8 cellular contexts compared by ENCODE assay signal in the genomic region with DNA sequence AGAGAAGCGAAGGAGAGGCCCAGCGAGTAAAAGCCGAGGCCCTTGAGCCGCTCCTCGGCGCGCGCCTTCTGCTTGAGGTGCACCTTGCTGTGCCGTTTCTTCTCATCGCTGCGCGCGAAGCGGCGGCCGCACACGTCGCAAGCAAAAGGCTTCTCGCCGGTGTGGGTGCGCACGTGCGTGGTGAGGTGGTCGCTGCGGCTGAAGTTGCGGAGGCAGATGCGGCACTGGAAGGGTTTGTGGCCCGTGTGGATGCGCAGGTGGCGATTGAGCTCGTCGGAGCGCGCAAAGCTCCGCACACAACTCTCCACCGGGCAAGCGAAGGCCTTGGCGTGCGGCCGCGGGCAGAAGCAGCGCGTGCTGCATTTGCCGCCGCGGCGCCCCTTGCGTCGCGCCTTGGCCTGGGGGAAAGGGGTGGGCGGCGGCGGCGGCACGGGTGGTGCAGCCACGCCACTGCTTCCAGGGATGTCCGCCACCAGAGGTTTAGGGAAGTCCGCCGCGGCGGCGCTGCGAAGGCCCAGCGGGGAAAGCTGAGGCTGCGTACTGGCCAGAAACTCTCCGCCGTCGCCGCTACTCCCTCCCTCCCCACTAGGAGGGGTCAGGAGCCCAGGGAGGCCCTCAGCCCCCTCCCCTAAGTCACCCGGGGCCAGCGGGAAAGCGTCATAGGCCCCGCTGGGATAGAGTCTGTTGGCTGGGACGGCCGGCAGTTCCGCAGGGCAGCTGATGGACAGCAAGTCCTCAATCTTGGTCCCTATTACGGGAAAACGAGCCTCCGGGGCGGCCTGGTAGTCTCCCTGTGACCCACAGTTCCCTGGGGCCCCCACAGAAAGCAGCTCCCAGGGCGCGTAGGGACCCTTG. TPM values are rescaled to one million over a fixed set of nuclear protein-coding genes. Genes with fewer than 3 reads are reported as not detected.
DNase-seq lines count a peak whose midpoint lies in the region; ATAC-seq and TF ChIP-seq lines count a peak whose summit lies in the region.

No MANE protein-coding gene starts in this region.

- peak overlapping the region; percentile 54 for H3K4me3 Mint-ChIP-seq in activated CD8-positive, alpha-beta T cell treated with anti-CD3 and anti-CD28 coated beads, Interleukin-2, amount 10 ng/mL, durations not matched to agents 7 days and 5 days

- intact Hi-C loops in aorta (cut with DNase I) = no loop called here

- no peak overlapping the region for H3K27ac Mint-ChIP-seq in activated CD8-positive, alpha-beta T cell treated with anti-CD3 and anti-CD28 coated beads, Interleukin-2, amount 10 ng/mL, durations not matched to agents 7 days and 5 days

- peak; percentile 4 for DNase-seq in stimulated activated CD4-positive, alpha-beta T cell treated with anti-CD3 and anti-CD28 coated beads, Interleukin-4, amount 100 ng/mL, for 1 hour
- DNase-seq in stimulated activated CD4-positive, alpha-beta T cell treated with anti-CD3 and anti-CD28 coated beads, Interleukin-12 subunit alpha, Interleukin-12 subunit beta, amount 100 ng/mL, for 4 hours = no peak
- DNase-seq in activated CD8-positive, alpha-beta T cell treated with anti-CD3 and anti-CD28 coated beads, Interleukin-2, amount 10 ng/mL, durations not matched to agents 7 days and 5 days = no peak
- DNase-seq in iPS-NIHi11 (ENCODE audit: low spot score) = peak; percentile 79
- peak in 1 of 2 donors; percentile 48 for DNase-seq in aorta
- DNase-seq in tibial nerve (ENCODE audit: low spot score in 2 of 2) = no peak
- DNase-seq in GM19238 (ENCODE audit: insufficient read length, low spot score) = no peak

- H3K36me3 Mint-ChIP-seq in activated CD8-positive, alpha-beta T cell treated with anti-CD3 and anti-CD28 coated beads, Interleukin-2, amount 10 ng/mL, durations not matched to agents 7 days and 5 days (ENCODE audit: low read depth) = peaks cover 2% of the 10 kb centered on the region

- TF ChIP-seq EP300 in tibial nerve (IDR thresholded peaks at IDR 0.05) = no peak

- H3K9me3 Mint-ChIP-seq in activated CD8-positive, alpha-beta T cell treated with anti-CD3 and anti-CD28 coated beads, Interleukin-2, amount 10 ng/mL, durations not matched to agents 7 days and 5 days (ENCODE audit: insufficient read depth) = no peaks in the 10 kb centered on the region

- H3K4me3 ChIP-seq in aorta (ENCODE audit: low read length in 2 of 2) = no peak overlapping the region
- H3K4me3 ChIP-seq in tibial nerve = peak overlapping the region in 1 of 4 donors; percentile 16

- no peak for ATAC-seq in activated CD8-positive, alpha-beta T cell treated with anti-CD3 and anti-CD28 coated beads, Interleukin-2, amount 10 ng/mL, durations not matched to agents 7 days and 5 days
- ATAC-seq in aorta (ENCODE audit: low FRiP score) (peak; percentile 6), HG02763 (IDR thresholded peaks at IDR 0.05; ENCODE audit: unreplicated experiment) (no peak)

- POLR2A ChIA-PET in activated CD8-positive, alpha-beta T cell treated with anti-CD3 and anti-CD28 coated beads, Interleukin-2, amount 10 ng/mL, durations not matched to agents 7 days and 5 days (lab: Charles Lee) = interaction anchor here (0.9 to 1.0 kb wide), 2 partner anchors 59 to 94 kb away, joined by 3 to 4 read pairs; partner anchors contain the start of genes ALMS1 and PRADC1

- CTCF ChIA-PET in activated CD8-positive, alpha-beta T cell treated with anti-CD3 and anti-CD28 coated beads, Interleukin-2, amount 10 ng/mL, durations not matched to agents 7 days and 5 days (lab: Charles Lee) = interaction anchor here (1.2 to 4.1 kb wide), 7 partner anchors 9 to 94 kb away, joined by 3 to 43 read pairs (median 11); partner anchors contain the start of genes ALMS1, CCT7 and PRADC1

- no peaks in the 10 kb centered on the region for H3K36me3 ChIP-seq in aorta (ENCODE audit: control insufficient read depth in 1 of 2, insufficient read depth in 2 of 2, low read length in 1 of 2)
- H3K36me3 ChIP-seq in tibial nerve = no peaks in the 10 kb centered on the region

- no peak for TF ChIP-seq POLR2A in tibial nerve (IDR thresholded peaks at IDR 0.05)

- WGBS in aorta, 2 donors = 1 to 2% methylated on average over 79 to 82 of the region's 82 CpGs
- WGBS in tibial nerve, 2 donors = 2 to 3% methylated on average over 18 to 38 of the region's 82 CpGs

- H3K27ac ChIP-seq in aorta (ENCODE audit: low read depth in 1 of 2, low read length in 2 of 2) (no peak overlapping the region), tibial nerve (no peak overlapping the region)

- H3K9me3 ChIP-seq in aorta (ENCODE audit: control insufficient read depth, low read length) = no peaks in the 10 kb centered on the region
- H3K9me3 ChIP-seq in tibial nerve = no peaks in the 10 kb centered on the region

- peaks cover 68% of the 10 kb centered on the region for H3K27me3 Mint-ChIP-seq in activated CD8-positive, alpha-beta T cell treated with anti-CD3 and anti-CD28 coated beads, Interleukin-2, amount 10 ng/mL, durations not matched to agents 7 days and 5 days (ENCODE audit: low read depth)

- H3K27me3 ChIP-seq in aorta (ENCODE audit: control insufficient read depth in 1 of 2, insufficient read depth in 2 of 2, low read length in 1 of 2) (no peaks in the 10 kb centered on the region), tibial nerve (peaks cover 5 to 92% of the 10 kb centered on the region in 2 donors)

- no peak for TF ChIP-seq CTCF in tibial nerve (IDR thresholded peaks at IDR 0.05)

- peaks cover 20% of the 10 kb centered on the region for H3K4me1 Mint-ChIP-seq in activated CD8-positive, alpha-beta T cell treated with anti-CD3 and anti-CD28 coated beads, Interleukin-2, amount 10 ng/mL, durations not matched to agents 7 days and 5 days (ENCODE audit: low read depth)

- H3K4me1 ChIP-seq in aorta (ENCODE audit: control insufficient read depth in 1 of 2, insufficient read depth in 2 of 2, low read length in 2 of 2) = no peaks in the 10 kb centered on the region
- H3K4me1 ChIP-seq in tibial nerve = peaks cover 0 to 29% (median 7%) of the 10 kb centered on the region in 4 donors

RNA-seq across cellular contexts. Expression of gene EGR4, which starts 1.7 kb away (rescaled TPM):
- total RNA-seq in activated CD8-positive, alpha-beta T cell treated with anti-CD3 and anti-CD28 coated beads, Interleukin-2, amount 10 ng/mL, durations not matched to agents 7 days and 5 days = not detected
- not detected for total RNA-seq in aorta
- polyA plus RNA-seq in aorta = not detected
- total RNA-seq in tibial nerve = not detected

RNA-seq across cellular contexts. Expression of gene FBXO41, which starts 7.4 kb away (rescaled TPM):
- total RNA-seq in activated CD8-positive, alpha-beta T cell treated with anti-CD3 and anti-CD28 coated beads, Interleukin-2, amount 10 ng/mL, durations not matched to agents 7 days and 5 days = 10 to 100 TPM; 32.0 to 32.3 TPM
- 1 to 10 TPM; 3.3 to 4.7 TPM for total RNA-seq in aorta
- polyA plus RNA-seq in aorta = 1 to 10 TPM in 1 of 2 donors, under 1 TPM in 1; 0.25 to 1.2 TPM
- total RNA-seq in tibial nerve = 10 to 100 TPM in 1 of 4 donors, 1 to 10 TPM in 2, under 1 TPM in 1; 0.84 to 13.9 (median 4.4) TPM

RNA-seq across cellular contexts. Expression of gene CCT7, which starts 57.6 kb away (rescaled TPM):
- 100 to 1,000 TPM; 347 to 362 TPM for total RNA-seq in activated CD8-positive, alpha-beta T cell treated with anti-CD3 and anti-CD28 coated beads, Interleukin-2, amount 10 ng/mL, durations not matched to agents 7 days and 5 days
- total RNA-seq in aorta (100 to 1,000 TPM; 128 to 157 TPM), tibial nerve (100 to 1,000 TPM; 194 to 245 (median 212) TPM)
- polyA plus RNA-seq in aorta = 100 to 1,000 TPM; 132 to 154 TPM

RNA-seq across cellular contexts. Expression of gene PRADC1, which starts 58.6 kb away (rescaled TPM):
- 10 to 100 TPM; 19.0 to 19.1 TPM for total RNA-seq in activated CD8-positive, alpha-beta T cell treated with anti-CD3 and anti-CD28 coated beads, Interleukin-2, amount 10 ng/mL, durations not matched to agents 7 days and 5 days
- total RNA-seq in aorta (10 to 100 TPM; 12.4 to 15.9 TPM), tibial nerve (10 to 100 TPM; 14.4 to 31.5 (median 21.5) TPM)
- 10 to 100 TPM; 25.9 to 54.8 TPM for polyA plus RNA-seq in aorta

Comparison
In these comparisons a context has a peak if more than half of its experiments do, and no peak if none do; other contexts are left out.
1. DNase-seq: peak in stimulated activated CD4-positive, alpha-beta T cell treated with anti-CD3 and anti-CD28 coated beads, Interleukin-4, amount 100 ng/mL, for 1 hour (single experiment) and iPS-NIHi11 (single experiment); none in stimulated activated CD4-positive, alpha-beta T cell treated with anti-CD3 and anti-CD28 coated beads, Interleukin-12 subunit alpha, Interleukin-12 subunit beta, amount 100 ng/mL, for 4 hours (single experiment), activated CD8-positive, alpha-beta T cell treated with anti-CD3 and anti-CD28 coated beads, Interleukin-2, amount 10 ng/mL, durations not matched to agents 7 days and 5 days (single experiment), tibial nerve (0 of 2) and GM19238 (single experiment).